ENCODE assay signal across 8 cellular contexts in the genomic region with DNA sequence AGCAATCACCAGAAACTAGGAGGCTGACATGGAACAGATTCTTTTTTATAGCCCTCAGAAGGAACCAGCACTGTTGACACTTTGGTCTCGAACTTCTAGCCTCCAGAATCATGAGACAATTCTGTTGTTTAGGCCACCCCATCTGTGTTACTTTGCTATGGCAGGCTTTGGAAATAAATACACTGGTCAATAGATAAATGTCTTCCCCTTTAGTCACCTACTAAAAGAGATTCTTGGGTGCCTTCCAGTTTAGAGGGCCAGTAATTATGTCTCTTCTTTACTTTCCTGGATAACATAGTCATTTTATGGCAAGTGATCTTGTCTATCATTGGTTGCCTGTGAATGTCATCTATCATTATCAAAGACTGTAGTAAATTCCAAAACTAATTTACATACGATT. TPM values are rescaled to one million over a fixed set of nuclear protein-coding genes. Genes with fewer than 3 reads are reported as not detected.
A peak's percentile ranks its signal among the peaks of the same experiment; 100 is the strongest.
DNase-seq lines count a peak whose midpoint lies in the region; ATAC-seq, FAIRE-seq and TF ChIP-seq lines count a peak whose summit lies in the region.
"Not testable (repeated sequence)": the region's sequence is repeated elsewhere in the genome, so short reads cannot be mapped to it uniquely, and the experiment has no call there.
"Had no signal": no experiment of that assay in that cellular context is flagged by ENCODE, and none has a peak within 500 bp of the region (broad histone marks: within the 10 kb centered on the region; RNA-seq: fewer than 3 reads in every experiment).

No MANE protein-coding gene starts in this region.

- H3K36me3 ChIP-seq in PC-3 (ENCODE audit: low read depth, low read length); astrocyte (ENCODE audit: insufficient read depth, low read length); fibroblast of lung (ENCODE audit: control insufficient read depth, insufficient read depth, low read length): not testable (repeated sequence)

- not testable (repeated sequence) for H3K4me1 Mint-ChIP-seq in astrocyte (ENCODE audit: low read depth, unreplicated experiment)

- H3K4me1 ChIP-seq in PC-3 (ENCODE audit: insufficient read depth, low read length); astrocyte (ENCODE audit: insufficient read depth, low read length); fibroblast of lung (ENCODE audit: control insufficient read depth, extremely low read depth, insufficient read depth, low read length): not testable (repeated sequence)

- CTCF ChIA-PET in AG04449 (lab: Yijun Ruan, JAX); PC-3 (lab: Charles Lee): not testable (repeated sequence)

- not testable (repeated sequence) for TF ChIP-seq CTCF in AG04449 (IDR thresholded peaks at IDR 0.05; ENCODE audit: insufficient read depth, low read length, missing control alignments); PC-3 (conservative IDR thresholded peaks at IDR 0.05; ENCODE audit: low read depth, low read length); astrocyte (IDR thresholded peaks at IDR 0.05; ENCODE audit: insufficient read depth, low read depth, low read length); fibroblast of lung (conservative IDR thresholded peaks at IDR 0.05 in 1 of 2, IDR thresholded peaks at IDR 0.05 in 1 of 2; ENCODE audit: low read depth in 1 of 2, low read length in 2 of 2)

- peak; percentile 36 for DNase-seq in AG04449 (ENCODE audit: low read depth, low spot score)
- peak; percentile 90 for DNase-seq in EH (ENCODE audit: low read depth)
- DNase-seq in HCEC 1CT = peak; percentile 75
- peak; percentile 82 for DNase-seq in PC-3
- DNase-seq in astrocyte (ENCODE audit: low read depth) = peak; percentile 49
- peak; percentile 4 to 55 for DNase-seq in fibroblast of lung (ENCODE audit: low read depth in 2 of 2)
- DNase-seq in kidney glomerular epithelial cell (lab: John Stamatoyannopoulos, UW) = peak; percentile 1

- not testable (repeated sequence) for H3K27me3 ChIP-seq in PC-3 (ENCODE audit: low read length); astrocyte (ENCODE audit: insufficient read depth, low read length); fibroblast of lung (ENCODE audit: control insufficient read depth, insufficient read depth, low read length)

- POLR2A ChIA-PET in AG04449 (lab: Yijun Ruan, JAX); PC-3 (lab: Charles Lee; ENCODE audit: unreplicated experiment): not testable (repeated sequence)

- not testable (repeated sequence) for H3K27me3 Mint-ChIP-seq in astrocyte (ENCODE audit: low read depth, unreplicated experiment)

- not testable (repeated sequence) for H2AFZ ChIP-seq in PC-3 (ENCODE audit: low read length); astrocyte (ENCODE audit: low read depth, low read length); fibroblast of lung (ENCODE audit: low read length)

- H3K27ac Mint-ChIP-seq in astrocyte (ENCODE audit: unreplicated experiment) = not testable (repeated sequence)

- not testable (repeated sequence) for BruUV-seq in PC-3 (replicated peaks; lab: Mats Ljungman, UMichigan)

- H3K9me3 ChIP-seq in PC-3 (ENCODE audit: low read length); astrocyte (ENCODE audit: insufficient read depth, low read depth, low read length); fibroblast of lung (ENCODE audit: control insufficient read depth, insufficient read depth, low read depth, low read length): not testable (repeated sequence)

- H3K9me2 ChIP-seq in PC-3 (replicated peaks; ENCODE audit: low read length) = not testable (repeated sequence)

- not testable (repeated sequence) for H4K20me1 ChIP-seq in PC-3 (ENCODE audit: low read length); astrocyte (ENCODE audit: insufficient read depth, low read length); fibroblast of lung (ENCODE audit: control insufficient read depth, extremely low read depth, insufficient read depth, low read length)

- H3K9me3 Mint-ChIP-seq in astrocyte (ENCODE audit: unreplicated experiment) = not testable (repeated sequence)

- not testable (repeated sequence) for FAIRE-seq in astrocyte (lab: Jason Lieb, UNC)

- H3K4me3 ChIP-seq in AG04449 (ENCODE audit: low read depth, low read length); PC-3 (ENCODE audit: low read length); astrocyte (ENCODE audit: insufficient read depth, low read depth, low read length); fibroblast of lung (replicated peaks in 1 of 4; ENCODE audit: control extremely low read depth in 1 of 4, insufficient read depth in 1 of 4, low read depth in 3 of 4, low read length in 4 of 4): not testable (repeated sequence)

- intact Hi-C loops in PC-3 (cut with micrococcal nuclease) = not testable (repeated sequence)

- not testable (repeated sequence) for H3K27ac ChIP-seq in PC-3 (ENCODE audit: low read length); astrocyte (ENCODE audit: low read depth, low read length); fibroblast of lung (ENCODE audit: insufficient read depth, low read length)

- not testable (repeated sequence) for H3K79me2 ChIP-seq in PC-3 (ENCODE audit: low read length); astrocyte (ENCODE audit: insufficient read depth, low read length); fibroblast of lung (ENCODE audit: control insufficient read depth, insufficient read depth, low read length)

- H3K36me3 Mint-ChIP-seq in astrocyte (ENCODE audit: low read depth, unreplicated experiment) = not testable (repeated sequence)

- not testable (repeated sequence) for H3K9ac ChIP-seq in PC-3 (ENCODE audit: low read length); astrocyte (ENCODE audit: low read length); fibroblast of lung (ENCODE audit: insufficient read depth, low read length)

- H3K4me2 ChIP-seq in PC-3 (ENCODE audit: low read length); astrocyte (ENCODE audit: low read length); fibroblast of lung (ENCODE audit: extremely low read depth, insufficient read depth, low read length): not testable (repeated sequence)

- ATAC-seq in PC-3 = peak; percentile 86

- H3F3A ChIP-seq in PC-3 (ENCODE audit: low read length, unreplicated experiment) = not testable (repeated sequence)

- not testable (repeated sequence) for H3K4me3 Mint-ChIP-seq in astrocyte (ENCODE audit: unreplicated experiment)

RNA-seq across cellular contexts. Expression of a gene that starts 27.0 kb away (rescaled TPM):
- total RNA-seq in PC-3 (2014; rRNA removed) (19.6 and 21.8 TPM in 2 replicates), astrocyte (5.9 and 7.6 TPM in 2 replicates), fibroblast of lung (2.3 and 3.0 TPM in 2 replicates)
- polyA plus RNA-seq in fibroblast of lung = 5.9 and 7.4 TPM in 2 replicates
- polyA plus RNA-seq in fibroblast of lung (2012) = 2.9 and 6.4 TPM in 2 replicates
- polyA minus RNA-seq in fibroblast of lung (ENCODE audit: low replicate concordance) = 0.30 and 0.51 TPM in 2 replicates
- polyA plus RNA-seq: CD14-positive monocyte had no signal

Comparison
In these comparisons a context has a peak if more than half of its experiments do, and no peak if none do; other contexts are left out.
1. DNase-seq: peak in every context shown above with its lines; median percentile 90 in EH; 82 in PC-3; 75 in HCEC 1CT; 49 in astrocyte; 36 in AG04449; 30 in fibroblast of lung; 1 in kidney glomerular epithelial cell.